In genomic region chr3:134330895-134331810, GRCh38 we compare ENCODE assay signal across 10 cellular contexts. TPM values are rescaled to one million over a fixed set of nuclear protein-coding genes. Genes with fewer than 3 reads are reported as not detected.
DNase-seq lines count a peak whose midpoint lies in the region; ATAC-seq and TF ChIP-seq lines count a peak whose summit lies in the region.
"Had no signal": no experiment of that assay in that cellular context is flagged by ENCODE, and none has a peak within 500 bp of the region (broad histone marks: within the 10 kb centered on the region; RNA-seq: fewer than 3 reads in every experiment).

No MANE protein-coding gene starts in this region.

- peaks cover 4% of the 10 kb centered on the region; the same call in 1 of the 2 replicates for H4K20me1 ChIP-seq in IMR-90 (ENCODE audit: insufficient read depth, low read length)

- peak overlapping the region; percentile 92 for H3K4ac ChIP-seq in IMR-90 (ENCODE audit: low read depth, low read length)

- peak overlapping the region; percentile 93 for H2AK5ac ChIP-seq in IMR-90 (ENCODE audit: low read depth, low read length)

- no peak for TF ChIP-seq RAD21 in IMR-90 (IDR thresholded peaks at IDR 0.05; ENCODE audit: low read length)

- H2BK120ac ChIP-seq in IMR-90 (ENCODE audit: low read depth, low read length), result peak overlapping the region; percentile 97

- peaks cover 0 to 38% of the 10 kb centered on the region in 2 experiments; a peak in 2 of 4 replicates for H3K79me1 ChIP-seq in IMR-90 (ENCODE audit: low read depth in 1 of 2, low read length in 2 of 2)

- in situ Hi-C loops in IMR-90 (cut with MboI; ENCODE audit: low sequenced_read_pairs), result no loop called here
- in situ Hi-C loops in transverse colon (cut with MboI; ENCODE audit: low pct_ligation_motif_present in 1 of 4, low pct_unique_long_range_greater_than_20kb in 1 of 4, low sequenced_read_pairs in 3 of 4), result no loop called here

- peak overlapping the region; percentile 92 for H3K27ac ChIP-seq in IMR-90 (ENCODE audit: insufficient read depth, low read length)
- H3K27ac ChIP-seq in lung (ENCODE audit: low read depth in 1 of 2, low read length in 1 of 2), result peak overlapping the region in 1 of 2 donors; percentile 88
- H3K27ac ChIP-seq in transverse colon, result peak overlapping the region; percentile 38 to 76 (median 73)

- no peaks in the 10 kb centered on the region for H3K36me3 Mint-ChIP-seq in chondrocyte (ENCODE audit: low read depth)
- H3K36me3 Mint-ChIP-seq in naive thymus-derived CD8-positive, alpha-beta T cell, result no peaks in the 10 kb centered on the region
- no peaks in the 10 kb centered on the region for H3K36me3 Mint-ChIP-seq in activated CD8-positive, alpha-beta memory T cell treated with anti-CD3 and anti-CD28 coated beads, Interleukin-2, amount 10 ng/mL, durations not matched to agents 7 days and 5 days
- H3K36me3 Mint-ChIP-seq: activated naive CD8-positive, alpha-beta T cell treated with anti-CD3 and anti-CD28 coated beads, Interleukin-2, amount 10 ng/mL, durations not matched to agents 7 days and 5 days had no signal

- H3K27me3 ChIP-seq in IMR-90 (ENCODE audit: control insufficient read depth, insufficient read depth, low read length) (no peaks in the 10 kb centered on the region), lung (ENCODE audit: control insufficient read depth, insufficient read depth) (no peaks in the 10 kb centered on the region), transverse colon (no peaks in the 10 kb centered on the region)

- peak; percentile 71 for DNase-seq in IMR-90
- DNase-seq in chondrocyte (ENCODE audit: low spot score), result no peak
- no peak for DNase-seq in lung (ENCODE audit: low spot score)
- DNase-seq in transverse colon, result no peak
- DNase-seq in naive thymus-derived CD8-positive, alpha-beta T cell, result no peak
- DNase-seq in iPS-NIHi11 (ENCODE audit: low spot score), result no peak
- no peak for DNase-seq in activated CD8-positive, alpha-beta memory T cell treated with anti-CD3 and anti-CD28 coated beads, Interleukin-2, amount 10 ng/mL, durations not matched to agents 7 days and 5 days
- DNase-seq: activated naive CD8-positive, alpha-beta T cell treated with anti-CD3 and anti-CD28 coated beads, Interleukin-2, amount 10 ng/mL, durations not matched to agents 7 days and 5 days had no signal

- H4K8ac ChIP-seq in IMR-90 (ENCODE audit: low read depth in 2 of 2, low read length in 2 of 2), result peak overlapping the region; percentile 70 to 71

- no CpG with 5 or more reads among the region's 6 CpGs for WGBS in IMR-90 (ENCODE audit: extremely low coverage in 2 of 2, insufficient read length in 1 of 2), 2 experiments
- 66 to 74% methylated on average over 6 of the region's 6 CpGs for WGBS in lung, 2 donors
- WGBS in transverse colon (ENCODE audit: low coverage in 1 of 2), 2 donors, result 72% methylated on average over 6 of the region's 6 CpGs; no CpG with 5 or more reads in 1 of the 2 donors

- H2BK15ac ChIP-seq in IMR-90 (ENCODE audit: low read depth, low read length), result peak overlapping the region; percentile 90

- peak overlapping the region; percentile 83 for H4K5ac ChIP-seq in IMR-90 (ENCODE audit: low read depth, low read length)

- H3K9me3 Mint-ChIP-seq in chondrocyte (ENCODE audit: low read depth), result no peaks in the 10 kb centered on the region
- no peaks in the 10 kb centered on the region for H3K9me3 Mint-ChIP-seq in naive thymus-derived CD8-positive, alpha-beta T cell
- H3K9me3 Mint-ChIP-seq in activated CD8-positive, alpha-beta memory T cell treated with anti-CD3 and anti-CD28 coated beads, Interleukin-2, amount 10 ng/mL, durations not matched to agents 7 days and 5 days (ENCODE audit: low read depth), result no peaks in the 10 kb centered on the region
- H3K9me3 Mint-ChIP-seq: activated naive CD8-positive, alpha-beta T cell treated with anti-CD3 and anti-CD28 coated beads, Interleukin-2, amount 10 ng/mL, durations not matched to agents 7 days and 5 days; T-helper 2 cell treated with Interferon-gamma antibody and Interleukin-4, amounts not matched to agents 5 μg/mL and 100 μg/mL, for 36 hours had no signal

- no TSS peak for BruUV-seq in IMR-90 (replicated peaks; lab: Mats Ljungman, UMichigan)

- H2BK20ac ChIP-seq in IMR-90 (ENCODE audit: low read depth, low read length), result peak overlapping the region; percentile 95

- intact Hi-C loops in IMR-90 (cut with micrococcal nuclease), result no loop called here
- intact Hi-C loops in transverse colon (cut with DNase I; ENCODE audit: low total_unique reads), result loop anchor here (5.0 kb wide), 1 partner anchor 1811 kb away; no protein-coding TSS in a partner anchor

- CTCF ChIA-PET in IMR-90 (lab: Yijun Ruan, JAX), result interaction anchor here (0.6 to 1.7 kb wide), 5 partner anchors 28 to 414 kb away, joined by 3 to 12 read pairs (median 5); no protein-coding TSS in a partner anchor
- CTCF ChIA-PET in activated CD8-positive, alpha-beta memory T cell treated with anti-CD3 and anti-CD28 coated beads, Interleukin-2, amount 10 ng/mL, durations not matched to agents 7 days and 5 days (lab: Charles Lee), result no interaction called here

- peak overlapping the region; percentile 77 for H2AFZ ChIP-seq in IMR-90 (replicated peaks; ENCODE audit: low read length, poor library complexity)

- H4K91ac ChIP-seq in IMR-90 (ENCODE audit: insufficient read depth, low read depth, low read length), result peak overlapping the region; percentile 94

- TF ChIP-seq CTCF in IMR-90 (conservative IDR thresholded peaks at IDR 0.05; ENCODE audit: low read depth, low read length) (no peak), chondrocyte (IDR thresholded peaks at IDR 0.05) (no peak), lung (IDR thresholded peaks at IDR 0.05; ENCODE audit: control extremely low read depth, extremely low read depth) (no peak), transverse colon (IDR thresholded peaks at IDR 0.05) (no peak)

- peak overlapping the region; percentile 54 for H3K23ac ChIP-seq in IMR-90 (ENCODE audit: low read depth, low read length)

- TF ChIP-seq EP300 in transverse colon (IDR thresholded peaks at IDR 0.05; ENCODE audit: low read depth), result no peak

- H3K4me1 ChIP-seq in IMR-90 (ENCODE audit: control insufficient read depth, insufficient read depth, low read length) (peaks cover 58% of the 10 kb centered on the region), lung (ENCODE audit: control insufficient read depth in 2 of 2, insufficient read depth in 2 of 2, low read length in 2 of 2) (peaks cover 26 to 37% of the 10 kb centered on the region in 2 donors), transverse colon (peaks cover 24 to 59% (median 41%) of the 10 kb centered on the region in 4 donors)

- ATAC-seq in IMR-90 (ENCODE audit: low read depth), result peak; percentile 50
- ATAC-seq in lung (ENCODE audit: insufficient read depth, low FRiP score), result peak; percentile 30
- ATAC-seq in naive thymus-derived CD8-positive, alpha-beta T cell, result no peak
- no peak for ATAC-seq in activated CD8-positive, alpha-beta memory T cell treated with anti-CD3 and anti-CD28 coated beads, Interleukin-2, amount 10 ng/mL, durations not matched to agents 7 days and 5 days
- no peak for ATAC-seq in GM21367 (IDR thresholded peaks at IDR 0.05; ENCODE audit: unreplicated experiment)

- H3K56ac ChIP-seq in IMR-90 (ENCODE audit: extremely low read depth, insufficient read depth, low read length), result peak overlapping the region; percentile 94

- peak overlapping the region; percentile 51 for H3K9ac ChIP-seq in IMR-90 (ENCODE audit: low read depth, low read length)

- no peaks in the 10 kb centered on the region for H3K9me3 ChIP-seq in IMR-90 (ENCODE audit: control insufficient read depth, insufficient read depth, low read length)
- H3K9me3 ChIP-seq in lung (ENCODE audit: control insufficient read depth in 2 of 2, insufficient read depth in 1 of 2, low read length in 1 of 2), result no peaks in the 10 kb centered on the region
- H3K9me3 ChIP-seq in transverse colon, result no peaks in the 10 kb centered on the region

- no peaks in the 10 kb centered on the region for H3K36me3 ChIP-seq in IMR-90 (ENCODE audit: control insufficient read depth, insufficient read depth, low read length)
- no peaks in the 10 kb centered on the region for H3K36me3 ChIP-seq in lung (ENCODE audit: control insufficient read depth in 2 of 2, insufficient read depth in 2 of 2, low read length in 2 of 2)
- no peaks in the 10 kb centered on the region for H3K36me3 ChIP-seq in transverse colon

- peak overlapping the region; percentile 97 for H3K27ac Mint-ChIP-seq in chondrocyte (ENCODE audit: unreplicated experiment)
- H3K27ac Mint-ChIP-seq in naive thymus-derived CD8-positive, alpha-beta T cell, result no peak overlapping the region
- H3K27ac Mint-ChIP-seq in activated CD8-positive, alpha-beta memory T cell treated with anti-CD3 and anti-CD28 coated beads, Interleukin-2, amount 10 ng/mL, durations not matched to agents 7 days and 5 days, result no peak overlapping the region
- H3K27ac Mint-ChIP-seq: activated naive CD8-positive, alpha-beta T cell treated with anti-CD3 and anti-CD28 coated beads, Interleukin-2, amount 10 ng/mL, durations not matched to agents 7 days and 5 days; T-helper 2 cell treated with Interferon-gamma antibody and Interleukin-4, amounts not matched to agents 5 μg/mL and 100 μg/mL, for 36 hours had no signal

- H2BK5ac ChIP-seq in IMR-90 (ENCODE audit: low read depth, low read length, poor library complexity, severe bottlenecking), result peak overlapping the region; percentile 100

- H3K18ac ChIP-seq in IMR-90 (ENCODE audit: low read depth, low read length), result peak overlapping the region; percentile 83

- H3K4me2 ChIP-seq in IMR-90 (ENCODE audit: low read depth, low read length), result peak overlapping the region; percentile 67

- dilution Hi-C loops in IMR-90 (cut with HindIII; ENCODE audit: low sequenced_read_pairs, unreplicated experiment), result no loop called here

- H3K4me1 Mint-ChIP-seq in chondrocyte (ENCODE audit: low read depth), result peaks cover 97% of the 10 kb centered on the region
- H3K4me1 Mint-ChIP-seq in naive thymus-derived CD8-positive, alpha-beta T cell, result no peaks in the 10 kb centered on the region
- no peaks in the 10 kb centered on the region for H3K4me1 Mint-ChIP-seq in activated CD8-positive, alpha-beta memory T cell treated with anti-CD3 and anti-CD28 coated beads, Interleukin-2, amount 10 ng/mL, durations not matched to agents 7 days and 5 days
- H3K4me1 Mint-ChIP-seq: activated naive CD8-positive, alpha-beta T cell treated with anti-CD3 and anti-CD28 coated beads, Interleukin-2, amount 10 ng/mL, durations not matched to agents 7 days and 5 days had no signal

- H3K4me3 Mint-ChIP-seq in chondrocyte (ENCODE audit: unreplicated experiment), result peak overlapping the region; percentile 23
- H3K4me3 Mint-ChIP-seq in naive thymus-derived CD8-positive, alpha-beta T cell, result no peak overlapping the region
- no peak overlapping the region for H3K4me3 Mint-ChIP-seq in activated CD8-positive, alpha-beta memory T cell treated with anti-CD3 and anti-CD28 coated beads, Interleukin-2, amount 10 ng/mL, durations not matched to agents 7 days and 5 days
- H3K4me3 Mint-ChIP-seq: activated naive CD8-positive, alpha-beta T cell treated with anti-CD3 and anti-CD28 coated beads, Interleukin-2, amount 10 ng/mL, durations not matched to agents 7 days and 5 days; T-helper 2 cell treated with Interferon-gamma antibody and Interleukin-4, amounts not matched to agents 5 μg/mL and 100 μg/mL, for 36 hours had no signal

- no peaks in the 10 kb centered on the region for H3K27me3 Mint-ChIP-seq in chondrocyte (ENCODE audit: low read depth)
- H3K27me3 Mint-ChIP-seq in naive thymus-derived CD8-positive, alpha-beta T cell, result peaks cover 0 to 16% (median 2%) of the 10 kb centered on the region in 5 donors
- H3K27me3 Mint-ChIP-seq in activated CD8-positive, alpha-beta memory T cell treated with anti-CD3 and anti-CD28 coated beads, Interleukin-2, amount 10 ng/mL, durations not matched to agents 7 days and 5 days, result no peaks in the 10 kb centered on the region

- H3K14ac ChIP-seq in IMR-90 (replicated peaks; ENCODE audit: low read depth, low read length), result peak overlapping the region; percentile 79

- H2AK9ac ChIP-seq in IMR-90 (replicated peaks; ENCODE audit: low read depth, low read length, poor library complexity), result peak overlapping the region; percentile 96

- H3K4me3 ChIP-seq in IMR-90 (ENCODE audit: insufficient read depth, low read depth, low read length) (no peak overlapping the region), lung (no peak overlapping the region), transverse colon (no peak overlapping the region)

- TF ChIP-seq POLR2A in IMR-90 (IDR thresholded peaks at IDR 0.05; ENCODE audit: low read depth, low read length) (no peak), transverse colon (IDR thresholded peaks at IDR 0.05) (no peak)

- peaks cover 32% of the 10 kb centered on the region for H3K9me1 ChIP-seq in IMR-90 (ENCODE audit: insufficient read depth, low read length)

- POLR2A ChIA-PET in IMR-90 (lab: Charles Lee; ENCODE audit: unreplicated experiment), result interaction anchor here (0.6 to 1.7 kb wide), 6 partner anchors 15 to 875 kb away, joined by 3 to 5 read pairs (median 4); no protein-coding TSS in a partner anchor
- POLR2A ChIA-PET in naive thymus-derived CD8-positive, alpha-beta T cell (lab: Charles Lee), result no interaction called here

RNA-seq across cellular contexts. Expression of gene AMOTL2, which starts 43.1 kb away (rescaled TPM):
- total RNA-seq in IMR-90 (2012; rRNA removed), result 162 and 172 TPM in 2 replicates
- 176 and 230 TPM in 2 replicates for polyA plus RNA-seq in IMR-90 (2012; rRNA removed)
- polyA plus RNA-seq in IMR-90 (2012; cell fraction: cytosol; rRNA removed), result 168 and 220 TPM in 2 replicates
- 530 and 567 TPM in 2 replicates for polyA plus RNA-seq in IMR-90 (2012; cell fraction: nucleus; rRNA removed; ENCODE audit: low replicate concordance)
- 145 to 259 TPM (median 256 TPM) in 3 replicates for total RNA-seq in chondrocyte
- 100 to 1,000 TPM; 122 to 129 TPM for total RNA-seq in lung
- polyA plus RNA-seq in lung, result 10 to 100 TPM; 27.4 to 30.1 TPM
- total RNA-seq in transverse colon, result 10 to 100 TPM; 14.5 to 50.9 (median 23.8) TPM
- total RNA-seq in naive thymus-derived CD8-positive, alpha-beta T cell, result not detected
- polyA plus RNA-seq in naive thymus-derived CD8-positive, alpha-beta T cell, result not detected
- total RNA-seq in activated CD8-positive, alpha-beta memory T cell treated with anti-CD3 and anti-CD28 coated beads, Interleukin-2, amount 10 ng/mL, durations not matched to agents 7 days and 5 days, result not detected
- total RNA-seq: activated naive CD8-positive, alpha-beta T cell treated with anti-CD3 and anti-CD28 coated beads, Interleukin-2, amount 10 ng/mL, durations not matched to agents 7 days and 5 days had no signal

Comparison
In these comparisons a context has a peak if more than half of its experiments do, and no peak if none do; other contexts are left out.
1. ATAC-seq: peak in IMR-90 (single experiment) and lung (single experiment); none in naive thymus-derived CD8-positive, alpha-beta T cell (0 of 2), activated CD8-positive, alpha-beta memory T cell treated with anti-CD3 and anti-CD28 coated beads, Interleukin-2, amount 10 ng/mL, durations not matched to agents 7 days and 5 days (single experiment) and GM21367 (single experiment).
2. RNA of gene AMOTL2, which starts 43.1 kb away (total RNA-seq): 145 to 259 TPM in chondrocyte, 162 to 172 TPM in IMR-90, 122 to 129 TPM in lung and 14.5 to 50.9 TPM in transverse colon; not detected in activated CD8-positive, alpha-beta memory T cell treated with anti-CD3 and anti-CD28 coated beads, Interleukin-2, amount 10 ng/mL, durations not matched to agents 7 days and 5 days and not detected in naive thymus-derived CD8-positive, alpha-beta T cell; every median in the first group is over 10 times any median in the second.